Comparison of ENCODE assay signal across 11 cellular contexts in the genomic region with DNA sequence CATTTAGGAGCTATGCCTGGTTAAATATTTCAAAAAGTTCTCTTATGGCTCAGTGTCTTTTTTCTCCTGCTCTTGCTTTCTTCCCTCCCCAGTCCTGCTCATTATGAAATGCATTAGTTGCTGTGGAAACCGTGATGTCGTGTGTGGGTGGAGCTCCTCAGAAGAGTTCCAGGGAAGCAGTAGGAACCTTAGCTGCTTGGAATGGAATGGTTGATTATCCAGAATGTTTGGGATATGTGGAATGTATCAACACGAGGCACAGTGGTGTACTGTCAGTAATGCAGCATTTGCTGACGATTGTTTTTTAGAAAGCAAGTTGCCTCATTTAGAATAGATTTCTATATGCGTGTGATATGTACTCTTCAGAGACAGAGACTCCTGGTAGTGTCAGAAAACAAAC.
A peak's percentile ranks its signal among the peaks of the same experiment; 100 is the strongest.
DNase-seq lines count a peak whose midpoint lies in the region; ATAC-seq and TF ChIP-seq lines count a peak whose summit lies in the region.
"Had no signal": no experiment of that assay in that cellular context is flagged by ENCODE, and none has a peak within 500 bp of the region (broad histone marks: within the 10 kb centered on the region; RNA-seq: fewer than 3 reads in every experiment).

No MANE protein-coding gene starts in this region.

- TF ChIP-seq POLR2A in erythroblast (IDR thresholded peaks at IDR 0.05; ENCODE audit: low read length) = no peak

- H3K27ac Mint-ChIP-seq in activated naive CD8-positive, alpha-beta T cell treated with anti-CD3 and anti-CD28 coated beads, Interleukin-2, amount 50 U/mL, for 24 hours = no peak overlapping the region

- H3K4me3 Mint-ChIP-seq in activated naive CD8-positive, alpha-beta T cell treated with anti-CD3 and anti-CD28 coated beads, Interleukin-2, amount 50 U/mL, for 24 hours = no peak overlapping the region

- H3K36me3 ChIP-seq in tibial artery = peaks cover 32 to 61% (median 47%) of the 10 kb centered on the region in 3 donors

- DNase-seq in GM04503 (ENCODE audit: low read depth) (peak; percentile 86), astrocyte of the spinal cord (ENCODE audit: low read depth, low spot score) (peak; percentile 58), hepatic stellate cell (ENCODE audit: low spot score) (peak; percentile 63), renal cortical epithelial cell (ENCODE audit: low read depth) (peak; percentile 57), erythroblast (lab: John Stamatoyannopoulos, UW) (no peak), tibial artery (no peak), Right ventricle myocardium superior (no peak)
- no peak for DNase-seq in activated naive CD8-positive, alpha-beta T cell treated with anti-CD3 and anti-CD28 coated beads, Interleukin-2, amount 50 U/mL, for 24 hours
- DNase-seq: substantia nigra had no signal

- intact Hi-C loops in tibial artery (cut with DNase I; ENCODE audit: low total_unique reads) = no loop called here
- intact Hi-C loops in Right ventricle myocardium superior (cut with DNase I) = no loop called here

- H3K4me1 ChIP-seq in tibial artery = peaks cover 0 to 35% (median 10%) of the 10 kb centered on the region in 4 donors

- peaks cover 19% of the 10 kb centered on the region for H3K4me1 Mint-ChIP-seq in activated naive CD8-positive, alpha-beta T cell treated with anti-CD3 and anti-CD28 coated beads, Interleukin-2, amount 50 U/mL, for 24 hours

- H3K9me3 ChIP-seq in tibial artery = no peaks in the 10 kb centered on the region

- no peaks in the 10 kb centered on the region for H3K27me3 ChIP-seq in tibial artery

- peaks cover 4% of the 10 kb centered on the region for H3K36me3 Mint-ChIP-seq in activated naive CD8-positive, alpha-beta T cell treated with anti-CD3 and anti-CD28 coated beads, Interleukin-2, amount 50 U/mL, for 24 hours (ENCODE audit: low read depth)

- in situ Hi-C loops in astrocyte of the spinal cord (cut with HindIII; ENCODE audit: low sequenced_read_pairs) = no loop called here

- H3K4me3 ChIP-seq in astrocyte of the spinal cord (ENCODE audit: low read depth, low read length) (no peak overlapping the region), tibial artery (no peak overlapping the region)

- no peaks in the 10 kb centered on the region for H3K9me3 Mint-ChIP-seq in activated naive CD8-positive, alpha-beta T cell treated with anti-CD3 and anti-CD28 coated beads, Interleukin-2, amount 50 U/mL, for 24 hours

- H3K27me3 Mint-ChIP-seq in activated naive CD8-positive, alpha-beta T cell treated with anti-CD3 and anti-CD28 coated beads, Interleukin-2, amount 50 U/mL, for 24 hours = no peaks in the 10 kb centered on the region

- TF ChIP-seq CTCF in astrocyte of the spinal cord (IDR thresholded peaks at IDR 0.05; ENCODE audit: low read depth, low read length) (no peak), tibial artery (IDR thresholded peaks at IDR 0.05) (no peak)

- no peak for ATAC-seq in activated naive CD8-positive, alpha-beta T cell treated with anti-CD3 and anti-CD28 coated beads, Interleukin-2, amount 50 U/mL, for 24 hours
- ATAC-seq in Right ventricle myocardium superior (ENCODE audit: poor library complexity) = no peak
- ATAC-seq: activated CD4-positive, CD25-positive, alpha-beta regulatory T cell treated with anti-CD3 and anti-CD28 coated beads, Interleukin-2, amount 50 U/mL, for 24 hours; left lobe of liver had no signal

- no peak overlapping the region for H3K27ac ChIP-seq in tibial artery

Comparison
In these comparisons a context has a peak if more than half of its experiments do, and no peak if none do; other contexts are left out.
1. DNase-seq: peak in GM04503 (single experiment), astrocyte of the spinal cord (single experiment), hepatic stellate cell (single experiment) and renal cortical epithelial cell (single experiment); none in erythroblast (0 of 2), tibial artery (0 of 2), activated naive CD8-positive, alpha-beta T cell treated with anti-CD3 and anti-CD28 coated beads, Interleukin-2, amount 50 U/mL, for 24 hours (single experiment) and Right ventricle myocardium superior (single experiment).